In the genomic region with DNA sequence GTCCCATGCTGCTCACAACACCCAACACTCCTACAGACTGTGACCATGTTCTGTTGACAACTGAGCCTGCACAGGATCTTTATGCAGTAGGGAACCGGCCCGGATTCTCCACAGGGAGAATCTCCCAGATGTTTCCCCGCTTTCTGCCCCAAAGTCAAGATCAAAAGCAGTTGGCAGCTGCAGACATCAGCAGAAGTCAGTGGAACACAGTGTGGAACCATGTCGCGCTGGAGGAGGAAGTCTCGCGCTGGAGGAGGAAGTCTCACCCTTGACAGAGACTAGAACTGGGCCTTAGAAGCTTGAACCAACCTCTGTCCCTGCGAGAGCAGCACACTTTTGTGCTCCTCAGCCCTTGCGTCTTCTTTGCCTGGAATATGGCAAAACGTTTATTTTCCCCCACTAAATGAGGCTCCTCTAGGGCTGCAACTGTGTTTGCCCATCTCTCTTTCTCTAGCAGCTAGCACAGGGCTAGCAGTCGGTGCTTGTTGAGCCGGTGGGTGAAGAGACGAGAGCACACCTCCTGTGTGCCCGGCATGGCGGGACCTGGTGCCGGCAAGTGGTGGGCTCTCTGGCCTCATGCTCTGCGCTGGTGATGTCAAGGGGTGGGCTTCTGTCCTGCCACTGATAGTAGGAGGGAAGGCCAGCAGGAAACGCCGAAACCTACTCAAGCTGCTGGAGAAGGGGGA, we compare ENCODE assay signal across 17 cellular contexts. TPM values are rescaled to one million over a fixed set of nuclear protein-coding genes. Genes with fewer than 3 reads are reported as not detected.
DNase-seq lines count a peak whose midpoint lies in the region; TF ChIP-seq lines count a peak whose summit lies in the region.
"Had no signal": no experiment of that assay in that cellular context is flagged by ENCODE, and none has a peak within 500 bp of the region (broad histone marks: within the 10 kb centered on the region; RNA-seq: fewer than 3 reads in every experiment).

No MANE protein-coding gene starts in this region.

- no peak overlapping the region for H2BK120ac ChIP-seq in trophoblast cell (ENCODE audit: insufficient read depth, low read length, poor library complexity)

- peak overlapping the region in 6 of 8 donors; percentile 6 to 83 (median 42) for H3K4me3 Mint-ChIP-seq in CD4-positive, alpha-beta memory T cell
- H3K4me3 Mint-ChIP-seq in brain (peak overlapping the region in 4 of 5 experiments; percentile 75 to 94 (median 81)), neural crest cell (peak overlapping the region; percentile 85)
- H3K4me3 Mint-ChIP-seq: activated naive CD8-positive, alpha-beta T cell treated with anti-CD3 and anti-CD28 coated beads, Interleukin-2, amount 50 U/mL, for 24 hours had no signal

- H4K8ac ChIP-seq in trophoblast cell (ENCODE audit: low read depth, low read length) = no peak overlapping the region

- H3K4me1 Mint-ChIP-seq in CD4-positive, alpha-beta memory T cell = peaks cover 9 to 24% (median 16%) of the 10 kb centered on the region in 4 donors
- peaks cover 37% of the 10 kb centered on the region for H3K4me1 Mint-ChIP-seq in brain
- H3K4me1 Mint-ChIP-seq in neural crest cell = peaks cover 27% of the 10 kb centered on the region

- CTCF ChIA-PET in CD4-positive, alpha-beta memory T cell (lab: Charles Lee; ENCODE audit: partially characterized antibody) = interaction anchor here (0.6 kb wide), 1 partner anchor 186 kb away, joined by 3 read pairs; no protein-coding TSS in a partner anchor

- peaks cover 2 to 3% of the 10 kb centered on the region in 2 donors for H3K36me3 Mint-ChIP-seq in CD4-positive, alpha-beta memory T cell
- H3K36me3 Mint-ChIP-seq in brain = peaks cover 17% of the 10 kb centered on the region
- H3K36me3 Mint-ChIP-seq in neural crest cell (ENCODE audit: low read depth) = peaks cover 8% of the 10 kb centered on the region

- H3K79me1 ChIP-seq in trophoblast cell (ENCODE audit: low read length) = peaks cover 24% of the 10 kb centered on the region

- H2BK5ac ChIP-seq in trophoblast cell (ENCODE audit: low read depth, low read length, poor library complexity) = no peak overlapping the region

- H3K79me2 ChIP-seq in trophoblast cell (ENCODE audit: control insufficient read depth, insufficient read depth, low read length, poor library complexity) = peaks cover 11% of the 10 kb centered on the region

- H3K14ac ChIP-seq in trophoblast cell (ENCODE audit: low read length) = no peak overlapping the region

- H3K9me3 ChIP-seq in CD4-positive, alpha-beta memory T cell (ENCODE audit: control insufficient read depth in 1 of 2, low read length in 2 of 2) = no peaks in the 10 kb centered on the region
- H3K9me3 ChIP-seq in trophoblast cell (ENCODE audit: insufficient read depth, low read depth, low read length) = no peaks in the 10 kb centered on the region

- H3K36me3 ChIP-seq in CD4-positive, alpha-beta memory T cell (ENCODE audit: insufficient read depth, low read length) = no peaks in the 10 kb centered on the region
- H3K36me3 ChIP-seq in trophoblast cell (ENCODE audit: control insufficient read depth in 1 of 2, insufficient read depth in 2 of 2, low read length in 2 of 2) = peaks cover 2 to 3% of the 10 kb centered on the region in 2 experiments

- H3K18ac ChIP-seq in trophoblast cell (ENCODE audit: low read length) = no peak overlapping the region

- POLR2A ChIA-PET in CD4-positive, alpha-beta memory T cell (lab: Charles Lee; ENCODE audit: partially characterized antibody) = no interaction called here

- no peak overlapping the region for H3K27ac ChIP-seq in CD4-positive, alpha-beta memory T cell (ENCODE audit: low read depth, low read length)
- no peak overlapping the region for H3K27ac ChIP-seq in trophoblast cell (ENCODE audit: low read depth, low read length)

- no peak for TF ChIP-seq CTCF in brain (conservative IDR thresholded peaks at IDR 0.05)
- TF ChIP-seq CTCF in neural crest cell (conservative IDR thresholded peaks at IDR 0.05) = no peak

- no peak for DNase-seq in CD4-positive, alpha-beta memory T cell
- DNase-seq in Kasumi-1 (lab: John Stamatoyannopoulos, UW) (peak; percentile 32 to 67), neural crest cell (ENCODE audit: low read depth, low spot score) (no peak), COR-L47 (lab: John Stamatoyannopoulos, UW) (no peak), trophoblast cell (no peak), DMS 273 treated with DMSO at 0.1 percent for 48 hours (lab: John Stamatoyannopoulos, UW) (no peak), SHP77 treated with DMSO at 0.1 percent for 48 hours (lab: John Stamatoyannopoulos, UW) (no peak)
- DNase-seq: activated CD4-positive, alpha-beta T cell treated with anti-CD3 and anti-CD28 coated beads, Interleukin-2, amount 10 ng/mL, durations not matched to agents 24 days and 14 days; activated naive CD8-positive, alpha-beta T cell treated with anti-CD3 and anti-CD28 coated beads, Interleukin-2, amount 50 U/mL, for 24 hours; activated T-cell treated with anti-CD3 and anti-CD28 coated beads, Interleukin-2, amount 50 U/mL, for 1 hour; foreskin melanocyte; NCI-H1694; NCI-H69; occipital lobe; stimulated activated naive CD4-positive, alpha-beta T cell had no signal

- no peak overlapping the region for H4K91ac ChIP-seq in trophoblast cell (ENCODE audit: low read depth, low read length)

- H3K27ac Mint-ChIP-seq in CD4-positive, alpha-beta memory T cell = no peak overlapping the region
- peak overlapping the region in 3 of 5 experiments; percentile 83 to 96 (median 92) for H3K27ac Mint-ChIP-seq in brain
- peak overlapping the region; percentile 50 for H3K27ac Mint-ChIP-seq in neural crest cell (ENCODE audit: unreplicated experiment)
- H3K27ac Mint-ChIP-seq: activated naive CD8-positive, alpha-beta T cell treated with anti-CD3 and anti-CD28 coated beads, Interleukin-2, amount 50 U/mL, for 24 hours had no signal

- no peak overlapping the region for H2AFZ ChIP-seq in trophoblast cell (ENCODE audit: insufficient read depth, low read length, poor library complexity)

- no peak overlapping the region for H3K9ac ChIP-seq in trophoblast cell (ENCODE audit: low read length)

- no peak overlapping the region for H4K12ac ChIP-seq in trophoblast cell (ENCODE audit: low read depth, low read length)

- intact Hi-C loops in CD4-positive, alpha-beta memory T cell (cut with micrococcal nuclease) = no loop called here

- no peak overlapping the region for H3K4me3 ChIP-seq in CD4-positive, alpha-beta memory T cell (ENCODE audit: low read length in 2 of 2)
- H3K4me3 ChIP-seq in trophoblast cell (ENCODE audit: low read depth, low read length) = no peak overlapping the region
- H3K4me3 ChIP-seq: lung had no signal

- H3K27me3 ChIP-seq in CD4-positive, alpha-beta memory T cell (ENCODE audit: insufficient read depth, low read length) = no peaks in the 10 kb centered on the region
- no peaks in the 10 kb centered on the region for H3K27me3 ChIP-seq in trophoblast cell (ENCODE audit: insufficient read depth, low read length)

- no peak overlapping the region for H3K23ac ChIP-seq in trophoblast cell (ENCODE audit: low read length)

- H3K9me3 Mint-ChIP-seq in CD4-positive, alpha-beta memory T cell = no peaks in the 10 kb centered on the region
- H3K9me3 Mint-ChIP-seq in brain (peaks cover 0 to 7% (median 0%) of the 10 kb centered on the region in 5 experiments), neural crest cell (no peaks in the 10 kb centered on the region)
- H3K9me3 Mint-ChIP-seq: activated CD4-positive, alpha-beta T cell treated with anti-CD3 and anti-CD28 coated beads, Interleukin-2, amount 10 ng/mL, durations not matched to agents 24 days and 14 days; activated naive CD8-positive, alpha-beta T cell treated with anti-CD3 and anti-CD28 coated beads, Interleukin-2, amount 50 U/mL, for 24 hours had no signal

- H2BK12ac ChIP-seq in trophoblast cell (ENCODE audit: low read length) = no peak overlapping the region

- H3K4me2 ChIP-seq in trophoblast cell (ENCODE audit: low read length) = no peak overlapping the region

- peaks cover 5 to 9% of the 10 kb centered on the region in 2 donors for H3K27me3 Mint-ChIP-seq in CD4-positive, alpha-beta memory T cell
- H3K27me3 Mint-ChIP-seq in brain (no peaks in the 10 kb centered on the region), neural crest cell (ENCODE audit: low read depth) (peaks cover 13% of the 10 kb centered on the region)

- no peak overlapping the region for H2AK5ac ChIP-seq in trophoblast cell (ENCODE audit: low read length)

- no peak overlapping the region for H3K4ac ChIP-seq in trophoblast cell (ENCODE audit: low read depth, low read length)

- WGBS in trophoblast cell (ENCODE audit: extremely low coverage, insufficient coverage, insufficient read length) = no CpG with 5 or more reads among the region's 19 CpGs

- peaks cover 12% of the 10 kb centered on the region for H3K4me1 ChIP-seq in CD4-positive, alpha-beta memory T cell (ENCODE audit: insufficient read depth, low read length)
- H3K4me1 ChIP-seq in trophoblast cell (ENCODE audit: control insufficient read depth in 1 of 2, insufficient read depth in 2 of 2, low read length in 2 of 2) = peaks cover 12 to 15% of the 10 kb centered on the region in 2 experiments

RNA-seq across cellular contexts. Expression of gene MRC2, which starts 2.1 kb away (rescaled TPM):
- 1 to 10 TPM; 6.7 to 8.7 TPM for total RNA-seq in CD4-positive, alpha-beta memory T cell
- polyA plus RNA-seq in CD4-positive, alpha-beta memory T cell = under 1 TPM in 1 of 2 donors, not detected in 1; 0.71 TPM
- 8.5 TPM for polyA plus RNA-seq in brain (ENCODE audit: insufficient read depth, low read depth, low replicate concordance)
- 28.2 and 30.7 TPM in 2 replicates for total RNA-seq in neural crest cell
- 70.3 and 73.6 TPM in 2 replicates for polyA plus RNA-seq in trophoblast cell (2013)

Comparison
In these comparisons a context has a peak if more than half of its experiments do, and no peak if none do; other contexts are left out.
1. DNase-seq: peak in Kasumi-1 (2 of 2); none in CD4-positive, alpha-beta memory T cell (0 of 5), neural crest cell (single experiment), COR-L47 (single experiment), trophoblast cell (0 of 2), DMS 273 treated with DMSO at 0.1 percent for 48 hours (single experiment) and SHP77 treated with DMSO at 0.1 percent for 48 hours (single experiment).
2. H3K27ac Mint-ChIP-seq: peak in brain (3 of 5) and neural crest cell (single experiment); none in CD4-positive, alpha-beta memory T cell (0 of 7).
3. Peak in every context shown above with its lines, with median percentiles within 50 percentile points of each other: H3K4me3 Mint-ChIP-seq.